ENCODE assay signal across 10 cellular contexts in genomic region chr5:67648201-67648671, GRCh38.
DNase-seq lines count a peak whose midpoint lies in the region; ATAC-seq and TF ChIP-seq lines count a peak whose summit lies in the region.
"Had no signal": no experiment of that assay in that cellular context is flagged by ENCODE, and none has a peak within 500 bp of the region (broad histone marks: within the 10 kb centered on the region; RNA-seq: fewer than 3 reads in every experiment).

No MANE protein-coding gene starts in this region.

- DNase-seq in Daoy (ENCODE audit: low read depth) (peak; percentile 60), SHP77 treated with DMSO at 0.1 percent for 48 hours (lab: John Stamatoyannopoulos, UW) (peak; percentile 16), heart left ventricle (peak; percentile 75 to 90 (median 85)), sigmoid colon (peak; percentile 98), WERI-Rb-1 (no peak)
- no peak for DNase-seq in activated CD4-positive, alpha-beta T cell treated with anti-CD3 and anti-CD28 coated beads, Interleukin-2, amount 10 ng/mL, durations not matched to agents 24 days and 14 days
- DNase-seq: SW 1271 had no signal

- H3K9me3 ChIP-seq in heart left ventricle (peaks cover 0 to 14% (median 3%) of the 10 kb centered on the region in 12 donors), sigmoid colon (peaks cover 0 to 5% (median 1%) of the 10 kb centered on the region in 4 donors), WERI-Rb-1 (ENCODE audit: severe bottlenecking) (peaks cover 4% of the 10 kb centered on the region)

- H3K27ac Mint-ChIP-seq in activated CD4-positive, alpha-beta T cell treated with anti-CD3 and anti-CD28 coated beads, Interleukin-2, amount 10 ng/mL, durations not matched to agents 24 days and 14 days, result no peak overlapping the region

- WGBS in heart left ventricle, 4 donors, result 39 to 51% (median 48%) methylated on average over 6 of the region's 6 CpGs
- 26 to 56% methylated on average over 6 of the region's 6 CpGs for WGBS in sigmoid colon, 2 donors

- H3K36me3 ChIP-seq in heart left ventricle (no peaks in the 10 kb centered on the region), sigmoid colon (no peaks in the 10 kb centered on the region), WERI-Rb-1 (no peaks in the 10 kb centered on the region)

- H3K36me3 Mint-ChIP-seq in activated CD4-positive, alpha-beta T cell treated with anti-CD3 and anti-CD28 coated beads, Interleukin-2, amount 10 ng/mL, durations not matched to agents 24 days and 14 days (ENCODE audit: low read depth), result no peaks in the 10 kb centered on the region

- H3K4me3 ChIP-seq in heart left ventricle, result no peak overlapping the region
- no peak overlapping the region for H3K4me3 ChIP-seq in sigmoid colon
- H3K4me3 ChIP-seq in WERI-Rb-1 (ENCODE audit: low read depth, low read length), result no peak overlapping the region

- H3K27me3 ChIP-seq in heart left ventricle (no peaks in the 10 kb centered on the region), sigmoid colon (no peaks in the 10 kb centered on the region), WERI-Rb-1 (ENCODE audit: insufficient read depth, low read depth, severe bottlenecking) (no peaks in the 10 kb centered on the region)

- ATAC-seq in heart left ventricle (peak; percentile 97 to 98 (median 98)), HG03039 (IDR thresholded peaks at IDR 0.05; ENCODE audit: unreplicated experiment) (no peak), HG03025 (IDR thresholded peaks at IDR 0.05; ENCODE audit: low FRiP score, unreplicated experiment) (no peak)

- H3K27me3 Mint-ChIP-seq in activated CD4-positive, alpha-beta T cell treated with anti-CD3 and anti-CD28 coated beads, Interleukin-2, amount 10 ng/mL, durations not matched to agents 24 days and 14 days, result no peaks in the 10 kb centered on the region

- TF ChIP-seq POLR2A in heart left ventricle (IDR thresholded peaks at IDR 0.05) (no peak), sigmoid colon (IDR thresholded peaks at IDR 0.05) (no peak)

- no peaks in the 10 kb centered on the region for H3K4me1 Mint-ChIP-seq in activated CD4-positive, alpha-beta T cell treated with anti-CD3 and anti-CD28 coated beads, Interleukin-2, amount 10 ng/mL, durations not matched to agents 24 days and 14 days

- TF ChIP-seq EP300 in sigmoid colon (IDR thresholded peaks at IDR 0.05), result peak; percentile 45 to 89 (median 74)

- intact Hi-C loops in heart left ventricle (cut with DNase I) (loop anchor here in 3 of 10 donors (5.0 to 10.0 kb wide), 5 partner anchors 44 to 607 kb away; partner anchors contain the start of gene PIK3R1 (in 1 of the 3)), sigmoid colon (cut with DNase I) (loop anchor here (1.0 to 5.0 kb wide), 6 partner anchors 45 to 609 kb away; no protein-coding TSS in a partner anchor)
- intact Hi-C loops in activated CD4-positive, alpha-beta T cell treated with anti-CD3 and anti-CD28 coated beads, Interleukin-2, amount 10 ng/mL, durations not matched to agents 24 days and 14 days (cut with micrococcal nuclease), result no loop called here

- no peak overlapping the region for H3K4me3 Mint-ChIP-seq in activated CD4-positive, alpha-beta T cell treated with anti-CD3 and anti-CD28 coated beads, Interleukin-2, amount 10 ng/mL, durations not matched to agents 24 days and 14 days

- TF ChIP-seq CTCF in heart left ventricle (IDR thresholded peaks at IDR 0.05) (no peak), sigmoid colon (IDR thresholded peaks at IDR 0.05) (no peak), WERI-Rb-1 (IDR thresholded peaks at IDR 0.05; ENCODE audit: low read depth, low read length) (no peak)

- H3K4me1 ChIP-seq in heart left ventricle (peaks cover 0 to 38% (median 12%) of the 10 kb centered on the region in 12 donors), sigmoid colon (peaks cover 0 to 62% (median 48%) of the 10 kb centered on the region in 4 donors)

- H3K9me3 Mint-ChIP-seq in activated CD4-positive, alpha-beta T cell treated with anti-CD3 and anti-CD28 coated beads, Interleukin-2, amount 10 ng/mL, durations not matched to agents 24 days and 14 days, result no peaks in the 10 kb centered on the region

- peak overlapping the region in 9 of 12 donors; percentile 44 to 87 (median 68) for H3K27ac ChIP-seq in heart left ventricle
- H3K27ac ChIP-seq in sigmoid colon, result peak overlapping the region; percentile 77 to 82 (median 79)
- no peak overlapping the region for H3K27ac ChIP-seq in WERI-Rb-1
- H3K27ac ChIP-seq: KMS-11 had no signal

Comparison
In these comparisons a context has a peak if more than half of its experiments do, and no peak if none do; other contexts are left out.
1. DNase-seq: peak in Daoy (single experiment), SHP77 treated with DMSO at 0.1 percent for 48 hours (single experiment), heart left ventricle (5 of 5) and sigmoid colon (single experiment); none in activated CD4-positive, alpha-beta T cell treated with anti-CD3 and anti-CD28 coated beads, Interleukin-2, amount 10 ng/mL, durations not matched to agents 24 days and 14 days (single experiment) and WERI-Rb-1 (single experiment).
2. ATAC-seq: peak in heart left ventricle (4 of 4); none in HG03039 (single experiment) and HG03025 (single experiment).